ENCODE assay signal across 26 cellular contexts in the genomic region with DNA sequence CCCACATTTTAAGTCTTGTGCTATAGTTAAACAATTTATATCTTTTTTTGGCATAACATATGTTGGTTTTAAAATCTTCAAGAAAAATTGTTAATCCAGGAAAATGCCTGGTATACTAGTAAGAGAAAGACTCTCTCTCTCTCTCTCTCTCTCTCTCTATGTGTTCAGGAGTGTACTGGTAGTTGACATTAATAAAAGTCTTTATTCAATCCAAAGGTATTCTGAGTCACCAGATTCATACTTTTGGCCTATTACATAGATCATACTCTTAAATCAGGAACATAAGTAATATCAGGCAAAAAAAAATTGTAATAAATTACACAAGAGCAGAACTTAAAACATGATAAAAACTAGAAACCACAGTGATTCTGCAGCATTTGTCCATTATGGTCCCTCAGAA.
"Had no signal": no experiment of that assay in that cellular context is flagged by ENCODE, and none has a peak within 500 bp of the region (broad histone marks: within the 10 kb centered on the region; RNA-seq: fewer than 3 reads in every experiment).

No MANE protein-coding gene starts in this region.

- ATAC-seq: natural killer cell; psoas muscle; right cardiac atrium; right lobe of liver; stimulated activated memory B cell treated with anti-CD40 and anti-IgM and Interleukin-4, amounts not matched to agents 10 μg/mL and 1 μg/mL and 100 μg/mL, for 72 hours; stimulated activated naive CD8-positive, alpha-beta T cell treated with anti-CD3 and anti-CD28 coated beads, Interleukin-15, amount 100 ng/mL, for 72 hours; stimulated activated naive CD8-positive, alpha-beta T cell treated with anti-CD3 and anti-CD28 coated beads, Interleukin-15, Interleukin-2, amounts not matched to agents 100 U/mL and 50 U/mL, for 24 hours; upper lobe of right lung had no signal

- H3K9me3 ChIP-seq: ovary, psoas muscle, right lobe of liver, sigmoid colon, suprapubic skin, testis, tibial artery, transverse colon, upper lobe of right lung, uterus had no signal

- H3K27me3 ChIP-seq: neural progenitor cell, ovary, right lobe of liver, sigmoid colon, suprapubic skin, testis, tibial artery, transverse colon, upper lobe of right lung, uterus had no signal

- H3K4me1 ChIP-seq: psoas muscle, right lobe of liver, suprapubic skin, testis, upper lobe of right lung, uterus had no signal

- H3K4me2 ChIP-seq: neural progenitor cell had no signal

- H3K27ac ChIP-seq: neural progenitor cell, ovary, parathyroid adenoma, psoas muscle, right lobe of liver, sigmoid colon, suprapubic skin, testis, tibial artery, transverse colon, upper lobe of right lung, uterus had no signal

- H3K4me3 ChIP-seq: neural progenitor cell, ovary, psoas muscle, right lobe of liver, sigmoid colon, suprapubic skin, testis, tibial artery, transverse colon, upper lobe of right lung, uterus had no signal

- DNase-seq: natural killer cell; occipital lobe; ovary; posterior cingulate gyrus; psoas muscle; right cardiac atrium; right lobe of liver; sigmoid colon; small intestine; stimulated activated CD4-positive, alpha-beta T cell treated with anti-CD3 and anti-CD28 coated beads, Interleukin-15, amount 100 ng/mL, for 24 hours; stimulated activated CD4-positive, alpha-beta T cell treated with anti-CD3 and anti-CD28 coated beads, Interleukin-2, amount 100 ng/mL, for 24 hours; stimulated activated CD4-positive, alpha-beta T cell treated with anti-CD3 and anti-CD28 coated beads, Interleukin-2, amount 100 ng/mL, for 48 hours; stimulated activated CD4-positive, alpha-beta T cell treated with anti-CD3 and anti-CD28 coated beads, Interleukin-4, amount 100 ng/mL, for 24 hours; stimulated activated naive CD4-positive, alpha-beta T cell; stimulated activated naive CD8-positive, alpha-beta T cell treated with anti-CD3 and anti-CD28 coated beads, Interleukin-15, amount 100 ng/mL, for 72 hours; stimulated activated naive CD8-positive, alpha-beta T cell treated with anti-CD3 and anti-CD28 coated beads, Interleukin-15, Interleukin-2, amounts not matched to agents 100 U/mL and 50 U/mL, for 24 hours; substantia nigra; testis; tibial artery; transverse colon; upper lobe of right lung; uterus had no signal

- H3K79me2 ChIP-seq: parathyroid adenoma had no signal

- H2AFZ ChIP-seq: neural progenitor cell, parathyroid adenoma had no signal

- H3K9ac ChIP-seq: neural progenitor cell, parathyroid adenoma had no signal

- FAIRE-seq: small intestine had no signal

- H3K36me3 ChIP-seq: neural progenitor cell, ovary, right lobe of liver, transverse colon, uterus had no signal
